Comparison of ENCODE assay signal across 17 cellular contexts in genomic region chr20:14698605-14699373, GRCh38.
DNase-seq lines count a peak whose midpoint lies in the region; ATAC-seq, FAIRE-seq and TF ChIP-seq lines count a peak whose summit lies in the region.
"Had no signal": no experiment of that assay in that cellular context is flagged by ENCODE, and none has a peak within 500 bp of the region (broad histone marks: within the 10 kb centered on the region; RNA-seq: fewer than 3 reads in every experiment).

No MANE protein-coding gene starts in this region.

- no peak for TF ChIP-seq CTCF in keratinocyte (optimal IDR thresholded peaks at IDR 0.05 in 1 of 3, IDR thresholded peaks at IDR 0.05 in 1 of 3, conservative IDR thresholded peaks at IDR 0.05 in 1 of 3; ENCODE audit: extremely low read depth in 1 of 3, insufficient read depth in 2 of 3, low read length in 3 of 3)

- ATAC-seq in GM19328 (IDR thresholded peaks at IDR 0.05; ENCODE audit: unreplicated experiment) (no peak), HG03565 (IDR thresholded peaks at IDR 0.05; ENCODE audit: unreplicated experiment) (no peak)
- ATAC-seq: PC-3 had no signal

- H4K20me1 ChIP-seq in keratinocyte (ENCODE audit: control insufficient read depth, extremely low read depth, insufficient read depth, low read length) = no peaks in the 10 kb centered on the region

- H3K27me3 ChIP-seq in keratinocyte (ENCODE audit: control insufficient read depth, extremely low read depth, insufficient read depth, low read length) (no peaks in the 10 kb centered on the region), neuron (ENCODE audit: insufficient read depth, low read length) (no peaks in the 10 kb centered on the region)

- H3K9me3 ChIP-seq in SK-N-MC (ENCODE audit: low read depth, low read length) (no peaks in the 10 kb centered on the region), keratinocyte (ENCODE audit: control insufficient read depth, low read depth, low read length) (no peaks in the 10 kb centered on the region), neuron (ENCODE audit: low read length) (no peaks in the 10 kb centered on the region)
- H3K9me3 ChIP-seq: HAP-1 had no signal

- peak overlapping the region; percentile 34 for H3K4me2 ChIP-seq in keratinocyte (ENCODE audit: control insufficient read depth, extremely low read depth, insufficient read depth, low read depth, low read length)

- peak overlapping the region; percentile 29 for H3K9ac ChIP-seq in SK-N-MC (ENCODE audit: insufficient read length)
- H3K9ac ChIP-seq in keratinocyte (ENCODE audit: control insufficient read depth, extremely low read depth, insufficient read depth, low read length) = no peak overlapping the region

- in situ Hi-C loops in ACHN (cut with HindIII; ENCODE audit: low pct_ligation_motif_present, low pct_unique_long_range_greater_than_20kb, low sequenced_read_pairs) = no loop called here

- H3K4me3 ChIP-seq in SK-N-MC = no peak overlapping the region
- H3K4me3 ChIP-seq in keratinocyte (ENCODE audit: control insufficient read depth in 2 of 3, extremely low read depth in 1 of 3, insufficient read depth in 2 of 3, low read depth in 1 of 3, low read length in 3 of 3) = peak overlapping the region in 1 of 3 experiments; percentile 34
- H3K4me3 ChIP-seq in neuron (ENCODE audit: low read length) = no peak overlapping the region
- H3K4me3 ChIP-seq: HAP-1 had no signal

- H3K27ac ChIP-seq in SK-N-MC (no peak overlapping the region), keratinocyte (ENCODE audit: control insufficient read depth, insufficient read depth, low read length) (no peak overlapping the region)
- H3K27ac ChIP-seq: RWPE1 had no signal

- DNase-seq in ACHN (peak; percentile 17), SK-N-MC (ENCODE audit: low read depth, low spot score) (no peak), keratinocyte (ENCODE audit: low read depth, low spot score) (no peak), COR-L47 (lab: John Stamatoyannopoulos, UW) (no peak), NCI-H1930 (lab: John Stamatoyannopoulos, UW) (no peak)
- DNase-seq: GDM1, NCI-H1105, NCI-H2081 treated with DMSO at 0.1 percent for 48 hours, NCI-H345, NCI-H524 treated with DMSO at 0.1 percent for 48 hours, PC-3, SIG-M5 had no signal

- H3K36me3 ChIP-seq in SK-N-MC (ENCODE audit: insufficient read depth, low read length) (no peaks in the 10 kb centered on the region), keratinocyte (ENCODE audit: control insufficient read depth in 2 of 2, extremely low read depth in 1 of 2, insufficient read depth in 2 of 2, low read length in 2 of 2) (no peaks in the 10 kb centered on the region), neuron (ENCODE audit: insufficient read depth, low read length) (no peaks in the 10 kb centered on the region)
- H3K36me3 ChIP-seq: HAP-1 had no signal

- H3K9me1 ChIP-seq in keratinocyte (ENCODE audit: control insufficient read depth, extremely low read depth, insufficient read depth, low read length) = no peaks in the 10 kb centered on the region

- no peak for FAIRE-seq in keratinocyte (lab: Jason Lieb, UNC)

- H3K4me1 ChIP-seq in keratinocyte (ENCODE audit: control insufficient read depth, extremely low read depth, insufficient read depth, low read length) (peaks cover 6% of the 10 kb centered on the region), neuron (ENCODE audit: insufficient read depth, low read length) (peaks cover 15% of the 10 kb centered on the region)
- H3K4me1 ChIP-seq: HAP-1 had no signal

- H3K79me2 ChIP-seq in keratinocyte (ENCODE audit: control insufficient read depth, insufficient read depth, low read length) = no peaks in the 10 kb centered on the region

- H2AFZ ChIP-seq in keratinocyte (ENCODE audit: control insufficient read depth, low read length) = peak overlapping the region; percentile 71
- peak overlapping the region; percentile 38 for H2AFZ ChIP-seq in neuron (ENCODE audit: low read depth, low read length)

- dilution Hi-C loops in keratinocyte (cut with MboI; ENCODE audit: extremely low pct_ligation_motif_present, low sequenced_read_pairs) = no loop called here
